In genomic region chrX:119453202-119453601, GRCh38 we compare ENCODE assay signal across 23 cellular contexts. TPM values are rescaled to one million over a fixed set of nuclear protein-coding genes. Genes with fewer than 3 reads are reported as not detected.
DNase-seq lines count a peak whose midpoint lies in the region; ATAC-seq and TF ChIP-seq lines count a peak whose summit lies in the region.
"Had no signal": no experiment of that assay in that cellular context is flagged by ENCODE, and none has a peak within 500 bp of the region (broad histone marks: within the 10 kb centered on the region; RNA-seq: fewer than 3 reads in every experiment).

No MANE protein-coding gene starts in this region.

- no peak overlapping the region for H3K4me3 ChIP-seq in HEK293 (ENCODE audit: low read depth, low read length)
- H3K4me3 ChIP-seq in PC-9: no peak overlapping the region
- no peak overlapping the region for H3K4me3 ChIP-seq in endodermal cell (ENCODE audit: low read length)
- H3K4me3 ChIP-seq: BLaER1, GM23248 had no signal

- peak; percentile 16 for DNase-seq in NCI-H748 (lab: John Stamatoyannopoulos, UW; ENCODE audit: unreplicated experiment)
- DNase-seq in NCI-H748 treated with DMSO at 0.1 percent for 48 hours (lab: John Stamatoyannopoulos, UW): no peak
- no peak for DNase-seq in PC-9
- DNase-seq in endodermal cell: peak; percentile 0
- no peak for DNase-seq in cardiac septum (ENCODE audit: low spot score)
- DNase-seq: Caco-2; CD4-positive, CD25-positive, alpha-beta regulatory T cell; CD8-positive, alpha-beta T cell; DMS 273 treated with DMSO at 0.1 percent for 48 hours; DMS79; EL; GDM1; GM23248; H7; HFFc6 had no signal

- peaks cover 69% of the 10 kb centered on the region for H3K9me3 Mint-ChIP-seq in endodermal cell
- H3K9me3 Mint-ChIP-seq: CD4-positive, CD25-positive, alpha-beta regulatory T cell; CD8-positive, alpha-beta T cell; HFFc6 had no signal

- TSS peak; percentile 31 for BruUV-seq in PC-9 (replicated peaks; lab: Mats Ljungman, UMichigan)

- no peaks in the 10 kb centered on the region for H3K9me2 ChIP-seq in PC-9 (ENCODE audit: insufficient read depth)

- no peaks in the 10 kb centered on the region for H4K20me1 ChIP-seq in PC-9 (ENCODE audit: insufficient read depth)
- H4K20me1 ChIP-seq: BLaER1 had no signal

- no peaks in the 10 kb centered on the region for H3K79me2 ChIP-seq in PC-9 (ENCODE audit: low read depth)

- H3K4me3 Mint-ChIP-seq in endodermal cell: no peak overlapping the region
- H3K4me3 Mint-ChIP-seq: B cell; CD4-positive, CD25-positive, alpha-beta regulatory T cell; CD8-positive, alpha-beta T cell; HFFc6 had no signal

- H3K4me1 ChIP-seq in HEK293 (ENCODE audit: control insufficient read depth, insufficient read depth, low read length): no peaks in the 10 kb centered on the region
- H3K4me1 ChIP-seq in PC-9 (replicated peaks; ENCODE audit: insufficient read depth): no peaks in the 10 kb centered on the region
- H3K4me1 ChIP-seq in endodermal cell (ENCODE audit: control insufficient read depth, insufficient read depth, low read length): no peaks in the 10 kb centered on the region
- H3K4me1 ChIP-seq: BLaER1 had no signal

- 86 to 94% methylated on average over 3 to 4 of the region's 4 CpGs for WGBS in endodermal cell (ENCODE audit: insufficient coverage in 1 of 2, insufficient read length in 1 of 2), 2 experiments

- peaks cover 2% of the 10 kb centered on the region for H3K27me3 Mint-ChIP-seq in endodermal cell (ENCODE audit: insufficient read depth)
- H3K27me3 Mint-ChIP-seq: B cell; CD4-positive, CD25-positive, alpha-beta regulatory T cell had no signal

- no peak overlapping the region for H3K4me2 ChIP-seq in PC-9
- H3K4me2 ChIP-seq: BLaER1 had no signal

- intact Hi-C loops in PC-9 (cut with micrococcal nuclease; ENCODE audit: unreplicated experiment): no loop called here
- intact Hi-C loops in cardiac septum (cut with DNase I): no loop called here

- no peak for TF ChIP-seq CTCF in HEK293 (tag by site-specific recombination; IDR thresholded peaks at IDR 0.05)
- no peak for TF ChIP-seq CTCF in PC-9 (conservative IDR thresholded peaks at IDR 0.05)
- no peak for TF ChIP-seq CTCF in endodermal cell (conservative IDR thresholded peaks at IDR 0.05)

- H3K27ac ChIP-seq in HEK293 (ENCODE audit: extremely low read depth, low read depth, low read length): no peak overlapping the region
- no peak overlapping the region for H3K27ac ChIP-seq in PC-9
- H3K27ac ChIP-seq in endodermal cell (ENCODE audit: low read depth, low read length): no peak overlapping the region
- H3K27ac ChIP-seq: 22Rv1, BLaER1, C4-2B, GM23248 had no signal

- no peaks in the 10 kb centered on the region for H3K4me1 Mint-ChIP-seq in endodermal cell
- H3K4me1 Mint-ChIP-seq: B cell had no signal

- no peak overlapping the region for H3K9ac ChIP-seq in endodermal cell (ENCODE audit: extremely low read depth, low read length, poor library complexity, severe bottlenecking)
- H3K9ac ChIP-seq: BLaER1, GM23248 had no signal

- H3K36me3 Mint-ChIP-seq in endodermal cell (ENCODE audit: low read depth): peaks cover 3% of the 10 kb centered on the region

- H3K9me3 ChIP-seq in HEK293 (ENCODE audit: control insufficient read depth, insufficient read depth, low read depth, low read length) (no peaks in the 10 kb centered on the region), PC-9 (ENCODE audit: insufficient read depth, low read depth) (no peaks in the 10 kb centered on the region), endodermal cell (ENCODE audit: control insufficient read depth, low read length) (no peaks in the 10 kb centered on the region)
- H3K9me3 ChIP-seq: BLaER1, Caco-2 had no signal

- H3K36me3 ChIP-seq in HEK293 (ENCODE audit: control insufficient read depth in 2 of 2, insufficient read depth in 1 of 2, low read length in 2 of 2) (peaks cover 0 to 7% of the 10 kb centered on the region in 2 experiments; a peak in 1 of 3 replicates), PC-9 (ENCODE audit: low read depth) (no peaks in the 10 kb centered on the region), endodermal cell (ENCODE audit: control insufficient read depth, insufficient read depth, low read length) (no peaks in the 10 kb centered on the region)

- CTCF ChIA-PET in HEK293 (lab: Yijun Ruan, JAX) (interaction anchor here (1.0 kb wide), 1 partner anchor 59 kb away, joined by 6 read pairs; no protein-coding TSS in a partner anchor), PC-9 (lab: Charles Lee) (no interaction called here)

- H3K27me3 ChIP-seq in PC-9 (ENCODE audit: insufficient read depth, low read depth) (no peaks in the 10 kb centered on the region), endodermal cell (ENCODE audit: control insufficient read depth, insufficient read depth, low read length, poor library complexity, severe bottlenecking) (no peaks in the 10 kb centered on the region)
- H3K27me3 ChIP-seq: BLaER1 had no signal

- no peak overlapping the region for H2AFZ ChIP-seq in PC-9
- H2AFZ ChIP-seq: GM23248 had no signal

- ATAC-seq in HG03095 (IDR thresholded peaks at IDR 0.05; ENCODE audit: unreplicated experiment) (no peak), GM19463 (IDR thresholded peaks at IDR 0.05; ENCODE audit: unreplicated experiment) (no peak)
- ATAC-seq: CD8-positive, alpha-beta T cell; HCT116 had no signal

- POLR2A ChIA-PET in HEK293 (lab: Yijun Ruan, JAX) (no interaction called here), PC-9 (lab: Charles Lee; ENCODE audit: unreplicated experiment) (no interaction called here)

- no peak overlapping the region for H3K27ac Mint-ChIP-seq in endodermal cell
- H3K27ac Mint-ChIP-seq: B cell; CD4-positive, CD25-positive, alpha-beta regulatory T cell; CD8-positive, alpha-beta T cell; HFFc6 had no signal

- H3F3A ChIP-seq in PC-9 (ENCODE audit: insufficient read depth, low read depth): peaks cover 14% of the 10 kb centered on the region; the same call in 1 of the 2 replicates

TF ChIP-seq in HEK293, 187 proteins besides CTCF, POLR2A, EP300 and RAD21:
- TF ChIP-seq SCRT2 (tag by site-specific recombination; IDR thresholded peaks at IDR 0.05) (peak; percentile 91), SCRT1 (tag by site-specific recombination; IDR thresholded peaks at IDR 0.05; ENCODE audit: borderline replicate concordance) (0 out of 2 replicates have a peak, but pooled peaks have one; percentile 45), ZNF292 (tag by site-specific recombination; IDR thresholded peaks at IDR 0.05; ENCODE audit: borderline replicate concordance, low read depth) (no peak)

RNA-seq across cellular contexts. Expression of gene SLC25A5, which starts 15.0 kb away (rescaled TPM):
- total RNA-seq in PC-9 (2021) (714 and 807 TPM in 2 replicates), endodermal cell (100 to 1,000 TPM; 321 TPM), cardiac septum (251 TPM)
- 339 TPM for polyA plus RNA-seq in endodermal cell (2013, experiment 1 of 2)
- polyA plus RNA-seq in endodermal cell (2013, experiment 2 of 2): 304 TPM

RNA-seq across cellular contexts. Expression of gene SLC25A43, which starts 54.1 kb away (rescaled TPM):
- 38.4 and 42.3 TPM in 2 replicates for total RNA-seq in PC-9 (2021)
- 1 to 10 TPM; 4.4 to 4.9 TPM for total RNA-seq in endodermal cell
- 4.0 TPM for polyA plus RNA-seq in endodermal cell (2013, experiment 1 of 2)
- 3.9 TPM for polyA plus RNA-seq in endodermal cell (2013, experiment 2 of 2)
- 2.1 TPM for total RNA-seq in cardiac septum

Comparison
In these comparisons a context has a peak if more than half of its experiments do, and no peak if none do; other contexts are left out.
1. DNase-seq: peak in NCI-H748 (single experiment) and endodermal cell (single experiment); none in NCI-H748 treated with DMSO at 0.1 percent for 48 hours (single experiment), PC-9 (0 of 2) and cardiac septum (single experiment).